1 cellular context compared by ENCODE assay signal in genomic region chr19:1999856-2000515, GRCh38.
A peak's percentile ranks its signal among the peaks of the same experiment; 100 is the strongest.
TF ChIP-seq lines count a peak whose summit lies in the region.

No MANE protein-coding gene starts in this region.

TF ChIP-seq in K562, 482 proteins besides CTCF, POLR2A, EP300 and RAD21:
- no peak for TF ChIP-seq FOXJ2 (tag; IDR thresholded peaks at IDR 0.05)
- no peak for TF ChIP-seq HMBOX1 (IDR thresholded peaks at IDR 0.05)
- peak; percentile 37; the same call in 1 of the 2 replicates for TF ChIP-seq POLR2G (IDR thresholded peaks at IDR 0.05; ENCODE audit: low read depth, low read length)
